8 cellular contexts compared by ENCODE assay signal in genomic region chrX:73855546-73855945, GRCh38. TPM values are rescaled to one million over a fixed set of nuclear protein-coding genes. Genes with fewer than 3 reads are reported as not detected.
DNase-seq lines count a peak whose midpoint lies in the region; ATAC-seq, FAIRE-seq and TF ChIP-seq lines count a peak whose summit lies in the region.

No MANE protein-coding gene starts in this region.

- TF ChIP-seq CTCF in lower lobe of right lung (IDR thresholded peaks at IDR 0.05): peak; percentile 60

- no peaks in the 10 kb centered on the region for H3K27me3 ChIP-seq in lower lobe of right lung (ENCODE audit: low read depth)

- no peak overlapping the region for H3K27ac ChIP-seq in lower lobe of right lung

- DNase-seq in C1 segment of cervical spinal cord (lab: John Stamatoyannopoulos, UW) (peak in 12 of 14 donors; percentile 1 to 68 (median 45)), H54 (ENCODE audit: insufficient read length, low spot score) (peak; percentile 16), NCI-H2227 treated with DMSO at 0.1 percent for 48 hours (lab: John Stamatoyannopoulos, UW) (peak; percentile 72), lower lobe of right lung (no peak)
- DNase-seq in activated CD4-positive, alpha-beta T cell treated with anti-CD3 and anti-CD28 coated beads for 4 hours: peak; percentile 36 to 76
- peak; percentile 25 for DNase-seq in stimulated activated CD8-positive, alpha-beta memory T cell treated with anti-CD3 and anti-CD28 coated beads, Interleukin-12 subunit alpha, Interleukin-12 subunit beta, amount 100 ng/mL, for 4 hours (ENCODE audit: low read depth)

- intact Hi-C loops in lower lobe of right lung (cut with DNase I): no loop called here

- ATAC-seq in lower lobe of right lung: peak; percentile 38 to 59
- ATAC-seq in HG02759 (IDR thresholded peaks at IDR 0.05; ENCODE audit: unreplicated experiment): no peak

- no peaks in the 10 kb centered on the region for H3K36me3 ChIP-seq in lower lobe of right lung

- no peaks in the 10 kb centered on the region for H3K9me3 ChIP-seq in lower lobe of right lung

- no peak overlapping the region for H3K4me3 ChIP-seq in lower lobe of right lung

- H3K4me1 ChIP-seq in lower lobe of right lung: no peaks in the 10 kb centered on the region

- no peak for TF ChIP-seq POLR2A in H54 (IDR thresholded peaks at IDR 0.05; ENCODE audit: low read depth, low read length)

- FAIRE-seq in H54 (lab: Jason Lieb, UNC): peak; percentile 88
- FAIRE-seq in colon (lab: Jason Lieb, UNC): peak; percentile 94

RNA-seq across cellular contexts. Expression of gene XIST, which starts 3.0 kb away (rescaled TPM):
- total RNA-seq in lower lobe of right lung: 0.03 TPM
